Comparison of ENCODE assay signal across 12 cellular contexts in the genomic region with DNA sequence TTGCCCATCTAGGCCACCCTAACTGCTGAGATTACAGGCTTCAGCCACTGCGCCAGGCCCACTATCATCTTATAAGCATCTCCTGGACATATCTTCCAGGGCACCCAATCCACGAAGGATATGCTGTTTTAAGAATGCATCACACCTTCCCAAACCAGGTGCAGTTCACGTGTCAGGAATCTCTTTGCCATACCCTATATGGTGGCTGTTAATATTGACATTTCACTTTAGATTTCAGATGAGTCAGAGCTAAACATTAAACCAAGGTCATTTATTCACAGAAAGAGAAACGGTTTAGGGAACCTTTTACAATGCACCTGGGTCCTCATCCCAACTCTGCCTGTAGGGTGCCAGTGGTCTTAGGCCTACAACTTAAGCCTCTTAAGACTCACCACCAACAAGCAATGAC.
DNase-seq lines count a peak whose midpoint lies in the region; ATAC-seq, FAIRE-seq and TF ChIP-seq lines count a peak whose summit lies in the region.
"Had no signal": no experiment of that assay in that cellular context is flagged by ENCODE, and none has a peak within 500 bp of the region (broad histone marks: within the 10 kb centered on the region; RNA-seq: fewer than 3 reads in every experiment).

No MANE protein-coding gene starts in this region.

- H3K27me3 ChIP-seq in OCI-LY3 (ENCODE audit: low read depth, low read length): no peaks in the 10 kb centered on the region
- no peaks in the 10 kb centered on the region for H3K27me3 ChIP-seq in left lung

- no peak overlapping the region for H2AFZ ChIP-seq in OCI-LY3 (ENCODE audit: low read depth, low read length)

- DNase-seq in D721Med (ENCODE audit: insufficient read length, low spot score): no peak
- no peak for DNase-seq in left lung
- DNase-seq in COLO829 (ENCODE audit: low spot score): no peak
- no peak for DNase-seq in NCI-H2107 (lab: John Stamatoyannopoulos, UW)
- DNase-seq: activated T-cell treated with anti-CD3 and anti-CD28 coated beads, Interleukin-2, amount 50 U/mL, for 1 hour; Kasumi-1; NCI-H526; psoas muscle had no signal

- peaks cover 99% of the 10 kb centered on the region for H3K79me2 ChIP-seq in OCI-LY3 (ENCODE audit: low read length)

- intact Hi-C loops in left lung (cut with DNase I): no loop called here

- H3K27ac ChIP-seq in OCI-LY3 (ENCODE audit: low read length) (no peak overlapping the region), left lung (no peak overlapping the region)
- H3K27ac ChIP-seq: psoas muscle had no signal

- H4K20me1 ChIP-seq in OCI-LY3 (ENCODE audit: insufficient read depth, low read length): peaks cover 96% of the 10 kb centered on the region

- H3K4me1 ChIP-seq in OCI-LY3 (ENCODE audit: low read length): peaks cover 53% of the 10 kb centered on the region
- H3K4me1 ChIP-seq in left lung: peaks cover 8 to 46% of the 10 kb centered on the region in 2 donors

- H3K4me3 ChIP-seq in OCI-LY3 (ENCODE audit: low read length) (no peak overlapping the region), left lung (no peak overlapping the region)
- H3K4me3 ChIP-seq: psoas muscle had no signal

- TF ChIP-seq CTCF in D721Med (IDR thresholded peaks at IDR 0.05; ENCODE audit: insufficient read depth, missing control alignments) (no peak), OCI-LY3 (IDR thresholded peaks at IDR 0.05; ENCODE audit: low read depth, low read length) (no peak), left lung (IDR thresholded peaks at IDR 0.05) (no peak)

- H3K4me2 ChIP-seq in OCI-LY3 (ENCODE audit: low read length): 0 out of 2 replicates have a peak overlapping the region, but pooled peaks have one; percentile 4

- H3K36me3 ChIP-seq in OCI-LY3 (replicated peaks; ENCODE audit: low read depth, low read length): peaks cover 7% of the 10 kb centered on the region
- H3K36me3 ChIP-seq in left lung: no peaks in the 10 kb centered on the region

- peak; percentile 52 for ATAC-seq in GM19438 (IDR thresholded peaks at IDR 0.05; ENCODE audit: low read depth, unreplicated experiment)
- ATAC-seq in left lung: peak; percentile 37
- no peak for ATAC-seq in GM21528 (IDR thresholded peaks at IDR 0.05; ENCODE audit: low FRiP score, unreplicated experiment)
- no peak for ATAC-seq in HG02759 (IDR thresholded peaks at IDR 0.05; ENCODE audit: unreplicated experiment)
- ATAC-seq: psoas muscle had no signal

- H3K9ac ChIP-seq in OCI-LY3 (ENCODE audit: low read length): no peak overlapping the region

- FAIRE-seq in D721Med (lab: Jason Lieb, UNC): peak; percentile 46

- H3K9me3 ChIP-seq in OCI-LY3 (ENCODE audit: insufficient read depth, low read length) (no peaks in the 10 kb centered on the region), left lung (no peaks in the 10 kb centered on the region)
- H3K9me3 ChIP-seq: psoas muscle had no signal

Comparison
In these comparisons a context has a peak if more than half of its experiments do, and no peak if none do; other contexts are left out.
1. ATAC-seq: peak in GM19438 (single experiment) and left lung (single experiment); none in GM21528 (single experiment) and HG02759 (single experiment).